Comparison of ENCODE assay signal across 7 cellular contexts in the genomic region with DNA sequence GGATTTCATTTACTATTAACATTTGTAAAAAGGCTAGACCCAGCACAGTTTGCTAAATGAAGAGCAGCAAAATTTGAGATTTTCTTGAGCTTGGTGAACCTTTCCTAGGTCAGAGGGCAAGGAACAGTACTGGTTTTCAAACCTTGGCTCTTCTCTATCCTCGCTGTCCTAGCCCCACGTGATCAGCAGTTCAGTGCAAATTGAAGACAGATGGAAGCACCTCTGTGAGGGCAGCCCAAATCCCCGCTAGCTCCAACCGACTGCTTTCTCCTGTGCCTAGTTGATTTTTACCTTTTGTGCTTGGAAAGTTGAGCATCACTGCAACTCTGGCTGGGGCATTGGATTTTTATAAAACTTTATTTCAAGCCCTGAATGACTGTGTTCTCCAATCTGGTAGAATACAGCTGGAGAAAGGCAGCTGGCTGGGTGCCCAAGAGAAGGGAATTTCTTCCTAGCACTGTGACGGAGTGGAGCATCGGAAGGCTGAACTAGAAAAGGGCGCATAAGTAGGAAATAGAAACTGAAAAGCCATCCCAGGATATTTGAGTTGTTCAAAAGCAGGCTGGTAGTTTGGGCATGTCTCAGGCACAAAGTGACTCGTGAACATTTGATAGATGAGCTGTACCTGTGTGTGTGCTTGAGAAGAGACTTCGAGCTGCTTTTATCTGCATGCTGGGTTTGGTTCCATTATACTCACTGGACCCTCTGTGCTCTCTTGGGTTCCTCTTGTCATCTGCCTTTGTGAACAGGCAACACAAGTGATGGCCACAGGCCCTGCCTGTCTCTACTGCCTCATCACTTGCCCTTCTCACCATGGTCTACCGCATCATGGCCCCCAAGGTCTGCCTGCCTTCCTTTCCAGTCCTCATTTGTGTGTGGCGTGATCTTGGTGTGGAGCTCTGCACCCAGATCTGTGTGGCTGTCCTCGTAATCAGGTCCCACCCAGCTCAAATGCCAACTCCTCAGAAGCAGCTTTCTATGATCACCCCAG. TPM values are rescaled to one million over a fixed set of nuclear protein-coding genes. Genes with fewer than 3 reads are reported as not detected.
A peak's percentile ranks its signal among the peaks of the same experiment; 100 is the strongest.
DNase-seq lines count a peak whose midpoint lies in the region; ATAC-seq and TF ChIP-seq lines count a peak whose summit lies in the region.

No MANE protein-coding gene starts in this region.

- H3K27me3 ChIP-seq in HUES64 (ENCODE audit: insufficient read depth, low read length) (no peaks in the 10 kb centered on the region), right atrium auricular region (no peaks in the 10 kb centered on the region), spleen (replicated peaks in 1 of 7) (no peaks in the 10 kb centered on the region)

- no peaks in the 10 kb centered on the region for H3K27me3 Mint-ChIP-seq in activated CD8-positive, alpha-beta T cell treated with anti-CD3 and anti-CD28 coated beads, Interleukin-2, amount 10 ng/mL, durations not matched to agents 7 days and 5 days (ENCODE audit: low read depth)

- peaks cover 8% of the 10 kb centered on the region; the same call in 1 of the 2 replicates for H3K4me1 ChIP-seq in HUES64 (ENCODE audit: insufficient read depth, low read length)
- peaks cover 0 to 40% of the 10 kb centered on the region in 2 donors for H3K4me1 ChIP-seq in right atrium auricular region
- peaks cover 28 to 89% (median 68%) of the 10 kb centered on the region in 6 donors for H3K4me1 ChIP-seq in spleen

- H3K9me3 ChIP-seq in HUES64 (ENCODE audit: insufficient read depth, low read depth, low read length): no peaks in the 10 kb centered on the region
- no peaks in the 10 kb centered on the region for H3K9me3 ChIP-seq in right atrium auricular region
- H3K9me3 ChIP-seq in spleen: no peaks in the 10 kb centered on the region

- no peak for TF ChIP-seq POLR2A in spleen (IDR thresholded peaks at IDR 0.05)

- no peak for DNase-seq in activated CD8-positive, alpha-beta T cell treated with anti-CD3 and anti-CD28 coated beads, Interleukin-2, amount 10 ng/mL, durations not matched to agents 7 days and 5 days
- DNase-seq in right atrium auricular region (ENCODE audit: low spot score) (peak; percentile 77), spleen (peak; percentile 25), Ammon's horn (ENCODE audit: low spot score) (no peak)

- CTCF ChIA-PET in activated CD8-positive, alpha-beta T cell treated with anti-CD3 and anti-CD28 coated beads, Interleukin-2, amount 10 ng/mL, durations not matched to agents 7 days and 5 days (lab: Charles Lee): interaction anchor here (0.7 to 4.6 kb wide), 5 partner anchors 8 to 145 kb away, joined by 3 to 26 read pairs (median 6); no protein-coding TSS in a partner anchor

- H3K9me3 Mint-ChIP-seq in activated CD8-positive, alpha-beta T cell treated with anti-CD3 and anti-CD28 coated beads, Interleukin-2, amount 10 ng/mL, durations not matched to agents 7 days and 5 days (ENCODE audit: insufficient read depth): no peaks in the 10 kb centered on the region

- H3K4me3 Mint-ChIP-seq in activated CD8-positive, alpha-beta T cell treated with anti-CD3 and anti-CD28 coated beads, Interleukin-2, amount 10 ng/mL, durations not matched to agents 7 days and 5 days: peak overlapping the region; percentile 96

- no peak overlapping the region for H3K9ac ChIP-seq in HUES64 (ENCODE audit: low read depth, low read length)

- ATAC-seq in activated CD8-positive, alpha-beta T cell treated with anti-CD3 and anti-CD28 coated beads, Interleukin-2, amount 10 ng/mL, durations not matched to agents 7 days and 5 days: no peak
- ATAC-seq in HG03139 (IDR thresholded peaks at IDR 0.05; ENCODE audit: unreplicated experiment) (no peak), HG02938 (IDR thresholded peaks at IDR 0.05; ENCODE audit: unreplicated experiment) (no peak)

- POLR2A ChIA-PET in activated CD8-positive, alpha-beta T cell treated with anti-CD3 and anti-CD28 coated beads, Interleukin-2, amount 10 ng/mL, durations not matched to agents 7 days and 5 days (lab: Charles Lee): interaction anchor here (0.6 kb wide), 1 partner anchor 156 kb away, joined by 4 read pairs; no protein-coding TSS in a partner anchor

- H3K36me3 ChIP-seq in HUES64 (ENCODE audit: insufficient read depth, low read length) (peaks cover 39% of the 10 kb centered on the region), right atrium auricular region (peaks cover 17% of the 10 kb centered on the region), spleen (peaks cover 0 to 48% (median 30%) of the 10 kb centered on the region in 6 donors)

- whole genome bisulfite sequencing in HUES64: 85% methylated on average over 12 of the region's 12 CpGs
- 65 to 83% (median 75%) methylated on average over 12 of the region's 12 CpGs for WGBS in spleen, 5 donors

- H3K27ac Mint-ChIP-seq in activated CD8-positive, alpha-beta T cell treated with anti-CD3 and anti-CD28 coated beads, Interleukin-2, amount 10 ng/mL, durations not matched to agents 7 days and 5 days: peak overlapping the region; percentile 62

- intact Hi-C loops in spleen (cut with DNase I; ENCODE audit: low total_unique reads): no loop called here

- TF ChIP-seq CTCF in right atrium auricular region (IDR thresholded peaks at IDR 0.05): no peak
- no peak for TF ChIP-seq CTCF in spleen (IDR thresholded peaks at IDR 0.05 in 8 of 11, conservative IDR thresholded peaks at IDR 0.05 in 3 of 11)

- H3K27ac ChIP-seq in HUES64 (ENCODE audit: low read depth, low read length) (no peak overlapping the region), right atrium auricular region (peak overlapping the region in 1 of 2 donors; percentile 14), spleen (peak overlapping the region; percentile 15 to 98 (median 73))

- peaks cover 43% of the 10 kb centered on the region for H3K4me1 Mint-ChIP-seq in activated CD8-positive, alpha-beta T cell treated with anti-CD3 and anti-CD28 coated beads, Interleukin-2, amount 10 ng/mL, durations not matched to agents 7 days and 5 days (ENCODE audit: low read depth)

- peaks cover 29% of the 10 kb centered on the region for H3K36me3 Mint-ChIP-seq in activated CD8-positive, alpha-beta T cell treated with anti-CD3 and anti-CD28 coated beads, Interleukin-2, amount 10 ng/mL, durations not matched to agents 7 days and 5 days (ENCODE audit: low read depth)

- H3K4me3 ChIP-seq in HUES64 (ENCODE audit: low read length): peak overlapping the region; percentile 99; the same call in 1 of the 2 replicates
- H3K4me3 ChIP-seq in right atrium auricular region: peak overlapping the region in 1 of 2 donors; percentile 6
- peak overlapping the region in 6 of 8 donors; percentile 9 to 99 (median 96) for H3K4me3 ChIP-seq in spleen

RNA-seq across cellular contexts. Expression of a gene that starts 2.3 kb away (rescaled TPM):
- 77.3 TPM for polyA plus RNA-seq in HUES64 (2013, experiment 1 of 2)
- 77.3 TPM for polyA plus RNA-seq in HUES64 (2013, experiment 2 of 2)
- 10 to 100 TPM; 50.1 to 54.8 TPM for total RNA-seq in activated CD8-positive, alpha-beta T cell treated with anti-CD3 and anti-CD28 coated beads, Interleukin-2, amount 10 ng/mL, durations not matched to agents 7 days and 5 days
- total RNA-seq in right atrium auricular region (100 to 1,000 TPM in 1 of 2 donors, 10 to 100 TPM in 1; 40.2 to 117 TPM), spleen (100 to 1,000 TPM in 6 of 7 donors, 10 to 100 TPM in 1; 96.5 to 246 (median 113) TPM)
- polyA plus RNA-seq in spleen: 10 to 100 TPM; 35.5 to 62.0 (median 37.6) TPM

RNA-seq across cellular contexts. Expression of a gene that starts 23.1 kb away (rescaled TPM):
- polyA plus RNA-seq in HUES64 (2013, experiment 1 of 2): 7.8 TPM
- 9.4 TPM for polyA plus RNA-seq in HUES64 (2013, experiment 2 of 2)
- total RNA-seq in activated CD8-positive, alpha-beta T cell treated with anti-CD3 and anti-CD28 coated beads, Interleukin-2, amount 10 ng/mL, durations not matched to agents 7 days and 5 days: 1 to 10 TPM; 7.6 to 7.7 TPM
- total RNA-seq in right atrium auricular region (1 to 10 TPM; 5.0 to 6.1 TPM), spleen (10 to 100 TPM; 11.2 to 33.2 (median 17.2) TPM)
- polyA plus RNA-seq in spleen: 1 to 10 TPM; 2.9 to 8.0 (median 4.1) TPM

RNA-seq across cellular contexts. Expression of a gene that starts 44.3 kb away (rescaled TPM):
- 4.9 TPM for polyA plus RNA-seq in HUES64 (2013, experiment 1 of 2)
- polyA plus RNA-seq in HUES64 (2013, experiment 2 of 2): 7.2 TPM
- under 1 TPM; 0.37 to 0.47 TPM for total RNA-seq in activated CD8-positive, alpha-beta T cell treated with anti-CD3 and anti-CD28 coated beads, Interleukin-2, amount 10 ng/mL, durations not matched to agents 7 days and 5 days
- 1 to 10 TPM; 4.3 to 4.4 TPM for total RNA-seq in right atrium auricular region
- 10 to 100 TPM in 2 of 7 donors, 1 to 10 TPM in 5; 2.1 to 10.5 (median 8.3) TPM for total RNA-seq in spleen
- polyA plus RNA-seq in spleen: 1 to 10 TPM; 1.3 to 2.4 (median 1.7) TPM

Comparison
In these comparisons a context has a peak if more than half of its experiments do, and no peak if none do; other contexts are left out.
1. DNase-seq: peak in right atrium auricular region (single experiment) and spleen (single experiment); none in activated CD8-positive, alpha-beta T cell treated with anti-CD3 and anti-CD28 coated beads, Interleukin-2, amount 10 ng/mL, durations not matched to agents 7 days and 5 days (single experiment) and Ammon's horn (single experiment).